13 cellular contexts compared by ENCODE assay signal in the genomic region with DNA sequence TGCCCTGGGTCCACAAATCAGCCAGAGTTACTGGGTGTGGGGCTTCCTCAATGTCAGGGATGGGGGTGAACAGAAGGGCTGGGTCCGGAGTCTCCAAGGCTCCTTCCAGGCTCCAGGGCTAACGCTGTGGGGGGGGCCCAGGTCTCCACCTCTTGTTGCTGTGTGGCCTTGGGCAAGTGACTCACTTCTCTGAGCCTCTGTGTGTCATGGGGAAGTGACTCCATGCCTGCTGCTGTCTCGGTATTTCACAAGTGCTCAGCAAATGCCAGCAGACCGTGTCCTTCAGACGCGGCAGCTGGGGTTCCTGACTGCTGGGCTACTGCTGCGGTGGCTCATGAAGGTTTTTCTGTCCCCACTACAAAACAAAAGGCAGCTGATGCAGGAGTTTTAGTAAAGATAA. TPM values are rescaled to one million over a fixed set of nuclear protein-coding genes. Genes with fewer than 3 reads are reported as not detected.
DNase-seq lines count a peak whose midpoint lies in the region; ATAC-seq lines count a peak whose summit lies in the region.
"Had no signal": no experiment of that assay in that cellular context is flagged by ENCODE, and none has a peak within 500 bp of the region (broad histone marks: within the 10 kb centered on the region; RNA-seq: fewer than 3 reads in every experiment).

No MANE protein-coding gene starts in this region.

- no peak overlapping the region for H3K4me3 ChIP-seq in MG63
- H3K4me3 ChIP-seq in aorta (ENCODE audit: low read length in 2 of 2), result no peak overlapping the region
- H3K4me3 ChIP-seq: stomach had no signal

- ATAC-seq in aorta (ENCODE audit: low FRiP score), result no peak
- ATAC-seq: natural killer cell had no signal

- H3K9me3 ChIP-seq in MG63 (peaks cover 3% of the 10 kb centered on the region; the same call in 1 of the 2 replicates), aorta (ENCODE audit: control insufficient read depth, low read length) (peaks cover 2% of the 10 kb centered on the region)

- no peaks in the 10 kb centered on the region for H3K36me3 ChIP-seq in MG63
- H3K36me3 ChIP-seq in aorta (ENCODE audit: control insufficient read depth in 1 of 2, insufficient read depth in 2 of 2, low read length in 1 of 2), result no peaks in the 10 kb centered on the region
- H3K36me3 ChIP-seq: stomach had no signal

- DNase-seq in DMS79 treated with DMSO at 0.1 percent for 48 hours (lab: John Stamatoyannopoulos, UW) (peak; percentile 49), MG63 (peak; percentile 5), amniotic stem cell (lab: John Stamatoyannopoulos, UW) (peak; percentile 57), myocyte (ENCODE audit: low read depth) (peak; percentile 58), SK-N-DZ (ENCODE audit: low spot score) (no peak), aorta (no peak), cerebellar cortex (ENCODE audit: low spot score) (no peak)
- DNase-seq: cerebellar nuclear complex, GDM1, natural killer cell, NCI-H446, stomach, T-helper 2 cell had no signal

- 48 to 67% methylated on average over 7 of the region's 7 CpGs for WGBS in aorta, 2 donors

- H3K4me1 ChIP-seq in aorta (ENCODE audit: control insufficient read depth in 1 of 2, insufficient read depth in 2 of 2, low read length in 2 of 2), result no peaks in the 10 kb centered on the region
- H3K4me1 ChIP-seq: stomach had no signal

- intact Hi-C loops in aorta (cut with DNase I), result no loop called here

- no peak overlapping the region for H3K27ac ChIP-seq in aorta (ENCODE audit: low read depth in 1 of 2, low read length in 2 of 2)
- H3K27ac ChIP-seq: stomach had no signal

- H3K27me3 ChIP-seq in MG63 (no peaks in the 10 kb centered on the region), aorta (ENCODE audit: control insufficient read depth in 1 of 2, insufficient read depth in 2 of 2, low read length in 1 of 2) (no peaks in the 10 kb centered on the region)

RNA-seq across cellular contexts. Expression of gene JPH3, which starts 26.6 kb away (rescaled TPM):
- 1.3 and 1.7 TPM in 2 replicates for total RNA-seq in MG63 (2014; rRNA removed; shearing (Covaris generic); ENCODE audit: low replicate concordance)
- total RNA-seq in myocyte, result not detected in 2 replicates
- 0.09 TPM for polyA plus RNA-seq in myocyte (2012)
- polyA plus RNA-seq in SK-N-DZ (2014; cell fraction: cytosol; rRNA removed), result 0.81 and 2.6 TPM in 2 replicates
- 0.77 and 4.6 TPM in 2 replicates for polyA plus RNA-seq in SK-N-DZ (2014; cell fraction: nucleus; rRNA removed)
- total RNA-seq in aorta, result under 1 TPM; 0.21 to 0.26 TPM
- polyA plus RNA-seq in aorta, result not detected
- total RNA-seq: natural killer cell had no signal

Comparison
In these comparisons a context has a peak if more than half of its experiments do, and no peak if none do; other contexts are left out.
1. DNase-seq: peak in DMS79 treated with DMSO at 0.1 percent for 48 hours (single experiment), MG63 (single experiment), amniotic stem cell (single experiment) and myocyte (single experiment); none in SK-N-DZ (single experiment), aorta (0 of 2) and cerebellar cortex (single experiment).